Comparison of ENCODE assay signal across 27 cellular contexts in genomic region chr7:13713092-13713491, GRCh38.
"Had no signal": no experiment of that assay in that cellular context is flagged by ENCODE, and none has a peak within 500 bp of the region (broad histone marks: within the 10 kb centered on the region; RNA-seq: fewer than 3 reads in every experiment).

No MANE protein-coding gene starts in this region.

- H3K27ac Mint-ChIP-seq: stimulated activated effector memory CD8-positive, alpha-beta T cell treated with anti-CD3 and anti-CD28 coated beads, Interleukin-12 subunit alpha, Interleukin-12 subunit beta, amount 100 ng/mL, for 72 hours; stimulated activated memory B cell treated with anti-CD40 and anti-IgM and Interleukin-4, amounts not matched to agents 10 μg/mL and 1 μg/mL and 100 μg/mL, for 72 hours; stimulated activated naive B cell treated with anti-CD40 and anti-IgM and Interleukin-4, amounts not matched to agents 10 μg/mL and 1 μg/mL and 100 μg/mL, for 72 hours; type B pancreatic cell had no signal

- H3K4me1 Mint-ChIP-seq: stimulated activated effector memory CD8-positive, alpha-beta T cell treated with anti-CD3 and anti-CD28 coated beads, Interleukin-12 subunit alpha, Interleukin-12 subunit beta, amount 100 ng/mL, for 72 hours; stimulated activated memory B cell treated with anti-CD40 and anti-IgM and Interleukin-4, amounts not matched to agents 10 μg/mL and 1 μg/mL and 100 μg/mL, for 72 hours; stimulated activated naive B cell treated with anti-CD40 and anti-IgM and Interleukin-4, amounts not matched to agents 10 μg/mL and 1 μg/mL and 100 μg/mL, for 72 hours had no signal

- ATAC-seq: stimulated activated effector memory CD8-positive, alpha-beta T cell treated with anti-CD3 and anti-CD28 coated beads, Interleukin-12 subunit alpha, Interleukin-12 subunit beta, amount 100 ng/mL, for 72 hours; stimulated activated memory B cell treated with anti-CD40 and anti-IgM and Interleukin-4, amounts not matched to agents 10 μg/mL and 1 μg/mL and 100 μg/mL, for 72 hours; stimulated activated naive B cell treated with anti-CD40 and anti-IgM and Interleukin-4, amounts not matched to agents 10 μg/mL and 1 μg/mL and 100 μg/mL, for 72 hours; stimulated activated naive CD8-positive, alpha-beta T cell treated with anti-CD3 and anti-CD28 coated beads, Interleukin-15, Interleukin-2, amounts not matched to agents 100 U/mL and 50 U/mL, for 24 hours; upper lobe of right lung had no signal

- H3K9me3 Mint-ChIP-seq: type B pancreatic cell had no signal

- H3K4me3 Mint-ChIP-seq: stimulated activated effector memory CD8-positive, alpha-beta T cell treated with anti-CD3 and anti-CD28 coated beads, Interleukin-12 subunit alpha, Interleukin-12 subunit beta, amount 100 ng/mL, for 72 hours; stimulated activated memory B cell treated with anti-CD40 and anti-IgM and Interleukin-4, amounts not matched to agents 10 μg/mL and 1 μg/mL and 100 μg/mL, for 72 hours; stimulated activated naive B cell treated with anti-CD40 and anti-IgM and Interleukin-4, amounts not matched to agents 10 μg/mL and 1 μg/mL and 100 μg/mL, for 72 hours; type B pancreatic cell had no signal

- DNase-seq: stimulated activated CD4-positive, alpha-beta T cell treated with anti-CD3 and anti-CD28 coated beads, Interleukin-2, amount 100 ng/mL, for 24 hours; stimulated activated CD4-positive, alpha-beta T cell treated with anti-CD3 and anti-CD28 coated beads, Interleukin-2, amount 100 ng/mL, for 48 hours; stimulated activated CD4-positive, alpha-beta T cell treated with anti-CD3 and anti-CD28 coated beads, Interleukin-4, amount 100 ng/mL, for 1 hour; stimulated activated CD4-positive, alpha-beta T cell treated with anti-CD3 and anti-CD28 coated beads, Interleukin-4, amount 100 ng/mL, for 24 hours; stimulated activated CD4-positive, alpha-beta T cell treated with anti-CD3 and anti-CD28 coated beads, Interleukin-4, amount 100 ng/mL, for 4 hours; stimulated activated CD8-positive, alpha-beta memory T cell treated with anti-CD3 and anti-CD28 coated beads, Interleukin-4, amount 100 ng/mL, for 48 hours; stimulated activated naive B cell treated with anti-CD40 and anti-IgM and Interleukin-4, amounts not matched to agents 10 μg/mL and 1 μg/mL and 100 μg/mL, for 72 hours; stimulated activated naive CD4-positive, alpha-beta T cell; stimulated activated naive CD4-positive, alpha-beta T cell treated with Interleukin-2 at 50 U/mL for 16 hours; stimulated activated naive CD8-positive, alpha-beta T cell treated with anti-CD3 and anti-CD28 coated beads, Interleukin-15, Interleukin-2, amounts not matched to agents 100 U/mL and 50 U/mL, for 24 hours; stomach; substantia nigra; testis; thyroid gland; tibial artery; transverse colon; trophoblast cell; upper lobe of left lung; upper lobe of right lung; uterus had no signal

- H3K27me3 Mint-ChIP-seq: stimulated activated memory B cell treated with anti-CD40 and anti-IgM and Interleukin-4, amounts not matched to agents 10 μg/mL and 1 μg/mL and 100 μg/mL, for 72 hours; stimulated activated naive B cell treated with anti-CD40 and anti-IgM and Interleukin-4, amounts not matched to agents 10 μg/mL and 1 μg/mL and 100 μg/mL, for 72 hours; type B pancreatic cell had no signal

- H3K27me3 ChIP-seq: stomach, suprapubic skin, testis, thyroid gland, tibial artery, tibial nerve, transverse colon, upper lobe of left lung, upper lobe of right lung, uterus, vagina had no signal

- H3K4me3 ChIP-seq: stomach, suprapubic skin, testis, thoracic aorta, thyroid gland, tibial artery, tibial nerve, transverse colon, upper lobe of left lung, upper lobe of right lung, uterus, vagina had no signal

- H3K4me1 ChIP-seq: stomach, suprapubic skin, testis, thyroid gland, tibial artery, tibial nerve, transverse colon, upper lobe of left lung, upper lobe of right lung, uterus, vagina had no signal

- H3K9me3 ChIP-seq: testis, thyroid gland, tibial artery, uterus, vagina had no signal

- H3K27ac ChIP-seq: stomach, suprapubic skin, testis, thoracic aorta, thyroid gland, tibial artery, tibial nerve, transverse colon, upper lobe of left lung, upper lobe of right lung, uterus, vagina had no signal

- H3K36me3 ChIP-seq: stomach, suprapubic skin, thoracic aorta, thyroid gland, tibial artery, tibial nerve, transverse colon, upper lobe of left lung, upper lobe of right lung, uterus, vagina had no signal

- H3K36me3 Mint-ChIP-seq: stimulated activated effector memory CD8-positive, alpha-beta T cell treated with anti-CD3 and anti-CD28 coated beads, Interleukin-12 subunit alpha, Interleukin-12 subunit beta, amount 100 ng/mL, for 72 hours; stimulated activated memory B cell treated with anti-CD40 and anti-IgM and Interleukin-4, amounts not matched to agents 10 μg/mL and 1 μg/mL and 100 μg/mL, for 72 hours; stimulated activated naive B cell treated with anti-CD40 and anti-IgM and Interleukin-4, amounts not matched to agents 10 μg/mL and 1 μg/mL and 100 μg/mL, for 72 hours had no signal
